In genomic region chr7:32470871-32471270, GRCh38 we compare ENCODE assay signal across 28 cellular contexts. TPM values are rescaled to one million over a fixed set of nuclear protein-coding genes. Genes with fewer than 3 reads are reported as not detected.
DNase-seq lines count a peak whose midpoint lies in the region; FAIRE-seq and TF ChIP-seq lines count a peak whose summit lies in the region.
"Had no signal": no experiment of that assay in that cellular context is flagged by ENCODE, and none has a peak within 500 bp of the region (broad histone marks: within the 10 kb centered on the region; RNA-seq: fewer than 3 reads in every experiment).

No MANE protein-coding gene starts in this region.

- no peaks in the 10 kb centered on the region for H3K36me3 ChIP-seq in bronchial epithelial cell (ENCODE audit: control insufficient read depth, insufficient read depth, low read length)
- H3K36me3 ChIP-seq in trophoblast cell (ENCODE audit: control insufficient read depth in 1 of 2, insufficient read depth in 2 of 2, low read length in 2 of 2) = no peaks in the 10 kb centered on the region
- no peaks in the 10 kb centered on the region for H3K36me3 ChIP-seq in endodermal cell (ENCODE audit: control insufficient read depth, insufficient read depth, low read length)
- H3K36me3 ChIP-seq: BE2C, BLaER1 had no signal

- no peak for TF ChIP-seq CTCF in bronchial epithelial cell (IDR thresholded peaks at IDR 0.05; ENCODE audit: insufficient read depth, low read length, severe bottlenecking)
- TF ChIP-seq CTCF in endodermal cell (conservative IDR thresholded peaks at IDR 0.05) = no peak

- no peak overlapping the region for H3K9ac ChIP-seq in trophoblast cell (ENCODE audit: low read length)
- H3K9ac ChIP-seq in endodermal cell (ENCODE audit: extremely low read depth, low read length, poor library complexity, severe bottlenecking) = no peak overlapping the region
- H3K9ac ChIP-seq: BLaER1 had no signal

- H3K23ac ChIP-seq in trophoblast cell (ENCODE audit: low read length) = peak overlapping the region; percentile 22

- no peak for FAIRE-seq in bronchial epithelial cell (lab: Jason Lieb, UNC)
- FAIRE-seq: A204.1, G401.6, GM12891, GM19239 had no signal

- H3K4me3 ChIP-seq in bronchial epithelial cell (ENCODE audit: low read depth, low read length) (no peak overlapping the region), trophoblast cell (ENCODE audit: low read depth, low read length) (no peak overlapping the region), endodermal cell (ENCODE audit: low read length) (no peak overlapping the region)
- H3K4me3 ChIP-seq: BLaER1 had no signal

- no peak overlapping the region for H4K8ac ChIP-seq in trophoblast cell (ENCODE audit: low read depth, low read length)

- no peak overlapping the region for H3K14ac ChIP-seq in trophoblast cell (ENCODE audit: low read length)

- no peak overlapping the region for H2AFZ ChIP-seq in trophoblast cell (ENCODE audit: insufficient read depth, low read length, poor library complexity)

- no peak overlapping the region for H3K4me2 ChIP-seq in trophoblast cell (ENCODE audit: low read length)
- H3K4me2 ChIP-seq: BLaER1 had no signal

- no peak overlapping the region for H2BK120ac ChIP-seq in trophoblast cell (ENCODE audit: insufficient read depth, low read length, poor library complexity)

- WGBS in trophoblast cell (ENCODE audit: extremely low coverage, insufficient coverage, insufficient read length) = no CpG with 5 or more reads among the region's 5 CpGs
- WGBS in endodermal cell (ENCODE audit: insufficient coverage in 1 of 2, insufficient read length in 1 of 2), 2 experiments = 85 to 86% methylated on average over 5 of the region's 5 CpGs

- H4K91ac ChIP-seq in trophoblast cell (ENCODE audit: low read depth, low read length) = no peak overlapping the region

- H3K79me1 ChIP-seq in trophoblast cell (ENCODE audit: low read length) = peaks cover 11% of the 10 kb centered on the region

- H3K9me3 Mint-ChIP-seq in endodermal cell = peaks cover 2% of the 10 kb centered on the region
- H3K9me3 Mint-ChIP-seq: CD8-positive, alpha-beta memory T cell had no signal

- DNase-seq in ELF-1 (ENCODE audit: low read depth, low spot score) (peak; percentile 20), bronchial epithelial cell (ENCODE audit: low read depth) (peak; percentile 52), islet precursor cell (peak; percentile 70), trophoblast cell (peak; percentile 94 to 99), endodermal cell (no peak), Kasumi-1 (lab: John Stamatoyannopoulos, UW) (no peak), head of caudate nucleus (no peak)
- DNase-seq: 8988T; ACHN; BE2C; C1 segment of cervical spinal cord; CD4-positive, alpha-beta memory T cell; CD4-positive, CD25-positive, alpha-beta regulatory T cell; CD8-positive, alpha-beta memory T cell; COR-L47; DMS 273 treated with DMSO at 0.1 percent for 48 hours; DMS153; DMS53; DMS79; DND-41; EL; GF-D8 had no signal

- H2BK12ac ChIP-seq in trophoblast cell (ENCODE audit: low read length) = no peak overlapping the region

- H3K9me3 ChIP-seq in trophoblast cell (ENCODE audit: insufficient read depth, low read depth, low read length) (no peaks in the 10 kb centered on the region), endodermal cell (ENCODE audit: control insufficient read depth, low read length) (no peaks in the 10 kb centered on the region)
- H3K9me3 ChIP-seq: BE2C, BLaER1 had no signal

- H4K12ac ChIP-seq in trophoblast cell (ENCODE audit: low read depth, low read length) = no peak overlapping the region

- no peak overlapping the region for H3K27ac Mint-ChIP-seq in endodermal cell
- H3K27ac Mint-ChIP-seq: CD14-positive monocyte; CD4-positive, alpha-beta memory T cell; CD4-positive, CD25-positive, alpha-beta regulatory T cell; CD8-positive, alpha-beta memory T cell had no signal

- H3K79me2 ChIP-seq in trophoblast cell (ENCODE audit: control insufficient read depth, insufficient read depth, low read length, poor library complexity) = no peaks in the 10 kb centered on the region

- no peak overlapping the region for H2AK5ac ChIP-seq in trophoblast cell (ENCODE audit: low read length)

- no peak overlapping the region for H3K4ac ChIP-seq in trophoblast cell (ENCODE audit: low read depth, low read length)

- H3K27ac ChIP-seq in trophoblast cell (ENCODE audit: low read depth, low read length) (no peak overlapping the region), endodermal cell (ENCODE audit: low read depth, low read length) (no peak overlapping the region)
- H3K27ac ChIP-seq: BLaER1 had no signal

- H3K4me1 Mint-ChIP-seq in endodermal cell = no peaks in the 10 kb centered on the region
- H3K4me1 Mint-ChIP-seq: CD14-positive monocyte; CD4-positive, alpha-beta memory T cell; CD4-positive, CD25-positive, alpha-beta regulatory T cell; CD8-positive, alpha-beta memory T cell had no signal

- intact Hi-C loops in head of caudate nucleus (cut with DNase I) = no loop called here

- no peak overlapping the region for H3K4me3 Mint-ChIP-seq in endodermal cell
- H3K4me3 Mint-ChIP-seq: CD14-positive monocyte; CD4-positive, alpha-beta memory T cell; CD4-positive, CD25-positive, alpha-beta regulatory T cell; CD8-positive, alpha-beta memory T cell had no signal

- H3K36me3 Mint-ChIP-seq in endodermal cell (ENCODE audit: low read depth) = no peaks in the 10 kb centered on the region
- H3K36me3 Mint-ChIP-seq: CD14-positive monocyte; CD4-positive, alpha-beta memory T cell; CD4-positive, CD25-positive, alpha-beta regulatory T cell; CD8-positive, alpha-beta memory T cell had no signal

- H3K4me1 ChIP-seq in trophoblast cell (ENCODE audit: control insufficient read depth in 1 of 2, insufficient read depth in 2 of 2, low read length in 2 of 2) = peaks cover 10 to 15% of the 10 kb centered on the region in 2 experiments
- H3K4me1 ChIP-seq in endodermal cell (ENCODE audit: control insufficient read depth, insufficient read depth, low read length) = no peaks in the 10 kb centered on the region
- H3K4me1 ChIP-seq: BE2C had no signal

- H2BK5ac ChIP-seq in trophoblast cell (ENCODE audit: low read depth, low read length, poor library complexity) = no peak overlapping the region

- H3K27me3 ChIP-seq in bronchial epithelial cell (ENCODE audit: control insufficient read depth, insufficient read depth, low read length) (no peaks in the 10 kb centered on the region), trophoblast cell (ENCODE audit: insufficient read depth, low read length) (no peaks in the 10 kb centered on the region), endodermal cell (ENCODE audit: control insufficient read depth, insufficient read depth, low read length, poor library complexity, severe bottlenecking) (no peaks in the 10 kb centered on the region)
- H3K27me3 ChIP-seq: BE2C, BLaER1 had no signal

- H3K18ac ChIP-seq in trophoblast cell (ENCODE audit: low read length) = no peak overlapping the region

- H3K27me3 Mint-ChIP-seq in endodermal cell (ENCODE audit: insufficient read depth) = no peaks in the 10 kb centered on the region

RNA-seq across cellular contexts. Expression of gene LSM5, which starts 19.3 kb away (rescaled TPM):
- total RNA-seq in bronchial epithelial cell = 11.3 and 13.8 TPM in 2 replicates
- polyA plus RNA-seq in trophoblast cell (2013) = 126 and 134 TPM in 2 replicates
- total RNA-seq in endodermal cell = 100 to 1,000 TPM in 1 of 2 donors, 10 to 100 TPM in 1; 74.7 to 102 TPM
- polyA plus RNA-seq in endodermal cell (2013, experiment 1 of 2) = 133 TPM
- polyA plus RNA-seq in endodermal cell (2013, experiment 2 of 2) = 120 TPM

RNA-seq across cellular contexts. Expression of gene AVL9, which starts 24.4 kb away (rescaled TPM):
- 32.5 and 34.0 TPM in 2 replicates for total RNA-seq in bronchial epithelial cell
- polyA plus RNA-seq in trophoblast cell (2013) = 19.8 and 22.5 TPM in 2 replicates
- 10 to 100 TPM; 44.0 to 54.5 TPM for total RNA-seq in endodermal cell
- 28.2 TPM for polyA plus RNA-seq in endodermal cell (2013, experiment 1 of 2)
- polyA plus RNA-seq in endodermal cell (2013, experiment 2 of 2) = 20.6 TPM

Comparison
In these comparisons a context has a peak if more than half of its experiments do, and no peak if none do; other contexts are left out.
1. DNase-seq: peak in ELF-1 (single experiment), bronchial epithelial cell (single experiment), islet precursor cell (single experiment) and trophoblast cell (2 of 2); none in endodermal cell (single experiment), Kasumi-1 (0 of 2) and head of caudate nucleus (0 of 42).